ENCODE assay signal across 8 cellular contexts in the genomic region with DNA sequence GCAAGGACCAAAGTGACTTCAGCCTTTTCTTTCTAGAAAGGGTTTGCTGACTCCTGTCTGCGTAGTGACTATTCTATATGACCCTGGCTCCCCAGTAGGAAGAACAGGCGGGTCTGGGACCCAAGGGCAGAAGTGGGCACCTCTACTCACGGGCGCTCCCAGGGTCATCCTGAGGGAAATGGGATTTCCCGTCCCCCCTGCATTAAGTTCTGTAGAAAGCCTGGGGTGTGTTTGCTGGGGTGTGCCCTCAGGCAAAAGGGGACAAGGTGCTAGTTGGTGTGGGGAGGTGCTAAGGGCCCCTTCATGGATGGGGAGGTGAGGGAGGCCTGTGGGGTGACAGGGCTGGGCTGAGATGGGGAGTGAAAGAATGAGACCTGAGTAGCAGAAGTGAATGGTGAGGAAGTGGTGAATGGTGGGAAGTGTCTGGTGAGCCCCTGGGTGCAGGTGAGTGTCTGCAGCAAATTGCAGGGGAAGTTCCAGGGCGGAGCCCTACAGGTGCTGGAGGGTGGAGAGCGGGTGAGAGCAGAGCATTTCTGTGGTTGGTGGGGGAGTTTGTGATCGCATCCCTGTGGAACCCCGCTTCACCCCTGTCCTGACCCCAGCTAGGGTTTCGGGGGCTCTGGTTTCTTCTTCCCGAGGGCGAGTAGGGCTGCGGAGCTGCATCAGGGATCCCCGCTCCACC. TPM values are rescaled to one million over a fixed set of nuclear protein-coding genes. Genes with fewer than 3 reads are reported as not detected.
DNase-seq lines count a peak whose midpoint lies in the region; ATAC-seq and TF ChIP-seq lines count a peak whose summit lies in the region.

No MANE protein-coding gene starts in this region.

- TF ChIP-seq CTCF in BE2C (IDR thresholded peaks at IDR 0.05; ENCODE audit: low read depth, low read length) = no peak
- TF ChIP-seq CTCF in breast epithelium (IDR thresholded peaks at IDR 0.05) = no peak

- H3K4me3 ChIP-seq in BE2C (ENCODE audit: low read depth, low read length) = peak overlapping the region; percentile 64
- peak overlapping the region; percentile 41 to 78 (median 61) for H3K4me3 ChIP-seq in breast epithelium
- peak overlapping the region; percentile 61 to 66 for H3K4me3 ChIP-seq in muscle layer of duodenum (ENCODE audit: low read depth in 1 of 2, low read length in 2 of 2)

- no peak for TF ChIP-seq POLR2A in breast epithelium (IDR thresholded peaks at IDR 0.05)

- peaks cover 12% of the 10 kb centered on the region for H3K27me3 ChIP-seq in BE2C
- peaks cover 0 to 17% of the 10 kb centered on the region in 2 donors for H3K27me3 ChIP-seq in breast epithelium
- H3K27me3 ChIP-seq in muscle layer of duodenum (ENCODE audit: low read depth, low read length) = peaks cover 23% of the 10 kb centered on the region

- H3K4me1 ChIP-seq in BE2C = no peaks in the 10 kb centered on the region
- no peaks in the 10 kb centered on the region for H3K4me1 ChIP-seq in breast epithelium
- H3K4me1 ChIP-seq in muscle layer of duodenum (ENCODE audit: control insufficient read depth in 1 of 2, insufficient read depth in 2 of 2, low read length in 2 of 2) = peaks cover 4 to 14% of the 10 kb centered on the region in 2 donors

- H3K36me3 ChIP-seq in BE2C = no peaks in the 10 kb centered on the region
- no peaks in the 10 kb centered on the region for H3K36me3 ChIP-seq in breast epithelium
- H3K36me3 ChIP-seq in muscle layer of duodenum (ENCODE audit: control insufficient read depth in 1 of 2, insufficient read depth in 2 of 2, low read length in 2 of 2) = no peaks in the 10 kb centered on the region

- DNase-seq in BE2C (no peak), NCI-H146 treated with DMSO at 0.1 percent for 48 hours (lab: John Stamatoyannopoulos, UW; ENCODE audit: unreplicated experiment) (peak; percentile 64), breast epithelium (ENCODE audit: low spot score in 2 of 2) (no peak), HuH-7 (ENCODE audit: low spot score) (no peak), HCEC 1CT (no peak), islet precursor cell (no peak)

- H3K27ac ChIP-seq in breast epithelium (no peak overlapping the region), muscle layer of duodenum (ENCODE audit: low read length) (no peak overlapping the region)

- H3K9me3 ChIP-seq in BE2C = no peaks in the 10 kb centered on the region
- no peaks in the 10 kb centered on the region for H3K9me3 ChIP-seq in breast epithelium
- H3K9me3 ChIP-seq in muscle layer of duodenum (ENCODE audit: control insufficient read depth in 1 of 2, low read length in 2 of 2) = no peaks in the 10 kb centered on the region

- ATAC-seq in GM21390 (IDR thresholded peaks at IDR 0.05; ENCODE audit: unreplicated experiment) = peak; percentile 26

- intact Hi-C loops in breast epithelium (cut with DNase I; ENCODE audit: low total_unique reads) = loop anchor here (10.0 kb wide), 1 partner anchor 49 kb away; no protein-coding TSS in a partner anchor

RNA-seq across cellular contexts. Expression of a gene that starts 21.1 kb away (rescaled TPM):
- not detected for polyA plus RNA-seq in BE2C (2012; ENCODE audit: insufficient read depth, insufficient read length, low read depth)
- total RNA-seq in breast epithelium = not detected

RNA-seq across cellular contexts. Expression of a gene that starts 40.5 kb away (rescaled TPM):
- polyA plus RNA-seq in BE2C (2012; ENCODE audit: insufficient read depth, insufficient read length, low read depth) = 5.4 TPM
- total RNA-seq in breast epithelium = under 1 TPM in 2 of 3 donors, not detected in 1; under 0.01 to 0.29 TPM
